1 cellular context compared by ENCODE assay signal in genomic region chr6:105494688-105495087, GRCh38.
TF ChIP-seq lines count a peak whose summit lies in the region.

No MANE protein-coding gene starts in this region.

TF ChIP-seq in WTC11, 78 proteins besides CTCF, POLR2A, EP300 and RAD21 (continued from another document):
- TF ChIP-seq, protein P1, sequence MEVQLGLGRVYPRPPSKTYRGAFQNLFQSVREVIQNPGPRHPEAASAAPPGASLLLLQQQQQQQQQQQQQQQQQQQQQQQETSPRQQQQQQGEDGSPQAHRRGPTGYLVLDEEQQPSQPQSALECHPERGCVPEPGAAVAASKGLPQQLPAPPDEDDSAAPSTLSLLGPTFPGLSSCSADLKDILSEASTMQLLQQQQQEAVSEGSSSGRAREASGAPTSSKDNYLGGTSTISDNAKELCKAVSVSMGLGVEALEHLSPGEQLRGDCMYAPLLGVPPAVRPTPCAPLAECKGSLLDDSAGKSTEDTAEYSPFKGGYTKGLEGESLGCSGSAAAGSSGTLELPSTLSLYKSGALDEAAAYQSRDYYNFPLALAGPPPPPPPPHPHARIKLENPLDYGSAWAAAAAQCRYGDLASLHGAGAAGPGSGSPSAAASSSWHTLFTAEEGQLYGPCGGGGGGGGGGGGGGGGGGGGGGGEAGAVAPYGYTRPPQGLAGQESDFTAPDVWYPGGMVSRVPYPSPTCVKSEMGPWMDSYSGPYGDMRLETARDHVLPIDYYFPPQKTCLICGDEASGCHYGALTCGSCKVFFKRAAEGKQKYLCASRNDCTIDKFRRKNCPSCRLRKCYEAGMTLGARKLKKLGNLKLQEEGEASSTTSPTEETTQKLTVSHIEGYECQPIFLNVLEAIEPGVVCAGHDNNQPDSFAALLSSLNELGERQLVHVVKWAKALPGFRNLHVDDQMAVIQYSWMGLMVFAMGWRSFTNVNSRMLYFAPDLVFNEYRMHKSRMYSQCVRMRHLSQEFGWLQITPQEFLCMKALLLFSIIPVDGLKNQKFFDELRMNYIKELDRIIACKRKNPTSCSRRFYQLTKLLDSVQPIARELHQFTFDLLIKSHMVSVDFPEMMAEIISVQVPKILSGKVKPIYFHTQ (CRISPR knock-in tag; IDR thresholded peaks at IDR 0.05), result no peak
